ENCODE assay signal across 21 cellular contexts in the genomic region with DNA sequence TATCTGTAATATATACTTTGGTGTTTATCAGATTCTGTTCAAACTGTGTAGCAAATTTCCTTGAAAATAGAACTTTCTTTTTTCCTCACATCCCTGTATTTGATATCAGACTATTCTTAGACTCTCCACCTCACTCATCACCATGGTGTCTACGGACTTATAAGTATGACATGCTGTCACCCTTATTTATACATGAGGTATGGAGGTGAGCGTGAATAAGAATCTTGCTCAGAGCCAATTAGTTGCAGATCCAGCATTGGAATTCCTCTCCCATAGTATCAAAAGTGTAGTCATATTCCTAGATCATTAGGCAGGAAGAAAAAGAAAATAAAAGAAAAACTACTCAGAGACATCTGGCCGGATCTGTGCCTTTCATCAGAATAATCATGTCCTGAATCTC. TPM values are rescaled to one million over a fixed set of nuclear protein-coding genes. Genes with fewer than 3 reads are reported as not detected.
DNase-seq lines count a peak whose midpoint lies in the region; ATAC-seq and TF ChIP-seq lines count a peak whose summit lies in the region.
"Had no signal": no experiment of that assay in that cellular context is flagged by ENCODE, and none has a peak within 500 bp of the region (broad histone marks: within the 10 kb centered on the region; RNA-seq: fewer than 3 reads in every experiment).

No MANE protein-coding gene starts in this region.

- no peak overlapping the region for H2AFZ ChIP-seq in HCT116 (ENCODE audit: low read depth, low read length, poor library complexity, severe bottlenecking)

- intact Hi-C loops in HCT116 (cut with micrococcal nuclease): loop anchor here (10.0 kb wide), 1 partner anchor 568 kb away; no protein-coding TSS in a partner anchor
- intact Hi-C loops in ascending aorta (cut with DNase I): loop anchor here (5.0 kb wide), 1 partner anchor 561 kb away; no protein-coding TSS in a partner anchor
- intact Hi-C loops in stomach (cut with DNase I; ENCODE audit: low total_unique reads): no loop called here

- peaks cover 4% of the 10 kb centered on the region for H3K79me2 ChIP-seq in HCT116 (ENCODE audit: insufficient read depth, low read length)

- no peaks in the 10 kb centered on the region for H4K20me1 ChIP-seq in HCT116 (ENCODE audit: insufficient read depth)

- RAD21 ChIA-PET in HCT116 (lab: Charles Lee; ENCODE audit: low non-redundant PET in 1 of 2, low total read pairs in 2 of 2, uncharacterized antibody in 2 of 2, unreplicated experiment in 2 of 2): no interaction called here

- TF ChIP-seq EP300 in stomach (IDR thresholded peaks at IDR 0.05): no peak

- peaks cover 2% of the 10 kb centered on the region for H3K9me3 Mint-ChIP-seq in progenitor cell of endocrine pancreas (ENCODE audit: low read depth)
- H3K9me3 Mint-ChIP-seq: activated naive CD8-positive, alpha-beta T cell treated with anti-CD3 and anti-CD28 coated beads, Interleukin-2, amount 50 U/mL, for 24 hours; activated T-helper 2 cell treated with anti-CD3 and anti-CD28 coated beads, Interferon-gamma antibody, Interleukin-2, Interleukin-4, amounts not matched to agents 10 μg/mL and 5 μg/mL and 100 μg/mL, durations not matched to agents 14 hours and 24 hours and 36 hours had no signal

- ATAC-seq in HCT116: no peak
- ATAC-seq: activated naive CD8-positive, alpha-beta T cell treated with anti-CD3 and anti-CD28 coated beads, Interleukin-2, amount 50 U/mL, for 24 hours; left lobe of liver had no signal

- H3K4me3 Mint-ChIP-seq in progenitor cell of endocrine pancreas (ENCODE audit: low read depth): no peak overlapping the region
- H3K4me3 Mint-ChIP-seq: activated naive CD8-positive, alpha-beta T cell treated with anti-CD3 and anti-CD28 coated beads, Interleukin-2, amount 50 U/mL, for 24 hours had no signal

- DNase-seq in HCT116 (ENCODE audit: low read depth, low spot score): no peak
- no peak for DNase-seq in ascending aorta (ENCODE audit: low spot score in 2 of 2)
- DNase-seq in stomach: no peak
- no peak for DNase-seq in SW480 (ENCODE audit: low spot score)
- no peak for DNase-seq in NCI-H2171 (lab: John Stamatoyannopoulos, UW)
- no peak for DNase-seq in progenitor cell of endocrine pancreas (ENCODE audit: low spot score, unreplicated experiment)
- DNase-seq in NCI-H2081 (lab: John Stamatoyannopoulos, UW): no peak
- DNase-seq: activated CD4-positive, alpha-beta T cell treated with anti-CD3 and anti-CD28 coated beads for 48 hours; activated naive CD8-positive, alpha-beta T cell treated with anti-CD3 and anti-CD28 coated beads, Interleukin-2, amount 50 U/mL, for 24 hours; central memory CD4-positive, alpha-beta T cell; effector CD4-positive, alpha-beta T cell; NCI-H2081 treated with DMSO at 0.1 percent for 48 hours; NCI-H510A; occipital lobe; RPMI8226; stimulated activated CD4-positive, alpha-beta T cell treated with anti-CD3 and anti-CD28 coated beads, Interleukin-4, amount 100 ng/mL, for 1 hour had no signal

- TF ChIP-seq POLR2A in HCT116 (IDR thresholded peaks at IDR 0.05; ENCODE audit: borderline replicate concordance, extremely low read depth, insufficient read depth, insufficient read length) (no peak), stomach (IDR thresholded peaks at IDR 0.05) (no peak)

- H3K4me1 Mint-ChIP-seq in progenitor cell of endocrine pancreas (ENCODE audit: low read depth): peaks cover 18% of the 10 kb centered on the region
- H3K4me1 Mint-ChIP-seq: activated naive CD8-positive, alpha-beta T cell treated with anti-CD3 and anti-CD28 coated beads, Interleukin-2, amount 50 U/mL, for 24 hours had no signal

- POLR2A ChIA-PET in HCT116 (lab: Charles Lee): no interaction called here

- WGBS in stomach, 5 donors: 73 to 85% (median 75%) methylated on average over 3 of the region's 3 CpGs

- H3K4me1 ChIP-seq in HCT116 (ENCODE audit: control insufficient read depth in 1 of 2, insufficient read depth in 2 of 2, low read length in 2 of 2) (peaks cover 47 to 75% of the 10 kb centered on the region in 2 experiments), ascending aorta (peaks cover 16 to 36% of the 10 kb centered on the region in 2 donors), muscle layer of colon (ENCODE audit: insufficient read depth, low read length) (peaks cover 41% of the 10 kb centered on the region), stomach (peaks cover 16 to 75% (median 23%) of the 10 kb centered on the region in 4 donors)

- H3K9ac ChIP-seq in HCT116 (ENCODE audit: low read length) (no peak overlapping the region), muscle layer of colon (ENCODE audit: low read length) (no peak overlapping the region)
- H3K9ac ChIP-seq: KMS-11 had no signal

- H3K9me2 ChIP-seq in HCT116 (ENCODE audit: insufficient read depth): no peaks in the 10 kb centered on the region

- H3K4me3 ChIP-seq in HCT116 (replicated peaks in 1 of 2; ENCODE audit: low read depth in 1 of 2, low read length in 2 of 2) (no peak overlapping the region), ascending aorta (no peak overlapping the region), muscle layer of colon (ENCODE audit: low read depth in 1 of 2, low read length in 2 of 2) (no peak overlapping the region), stomach (no peak overlapping the region)
- H3K4me3 ChIP-seq: skin epidermis had no signal

- 0 out of 2 replicates have a peak overlapping the region, but pooled peaks have one; percentile 35 for H3K4me2 ChIP-seq in HCT116 (ENCODE audit: low read length)
- H3K4me2 ChIP-seq: KMS-11 had no signal

- H3K9me3 ChIP-seq in HCT116 (ENCODE audit: control insufficient read depth in 1 of 2, insufficient read depth in 1 of 2, low read depth in 1 of 2, low read length in 2 of 2) (no peaks in the 10 kb centered on the region), ascending aorta (no peaks in the 10 kb centered on the region), muscle layer of colon (ENCODE audit: low read length) (no peaks in the 10 kb centered on the region), stomach (no peaks in the 10 kb centered on the region)

- no peaks in the 10 kb centered on the region for H3K27me3 Mint-ChIP-seq in progenitor cell of endocrine pancreas
- H3K27me3 Mint-ChIP-seq: activated naive CD8-positive, alpha-beta T cell treated with anti-CD3 and anti-CD28 coated beads, Interleukin-2, amount 50 U/mL, for 24 hours had no signal

- no peak overlapping the region for H3K27ac Mint-ChIP-seq in progenitor cell of endocrine pancreas
- H3K27ac Mint-ChIP-seq: activated naive CD8-positive, alpha-beta T cell treated with anti-CD3 and anti-CD28 coated beads, Interleukin-2, amount 50 U/mL, for 24 hours; activated T-helper 2 cell treated with anti-CD3 and anti-CD28 coated beads, Interferon-gamma antibody, Interleukin-2, Interleukin-4, amounts not matched to agents 10 μg/mL and 5 μg/mL and 100 μg/mL, durations not matched to agents 14 hours and 24 hours and 36 hours had no signal

- H3K27me3 ChIP-seq in HCT116 (ENCODE audit: insufficient read depth, low read length): no peaks in the 10 kb centered on the region
- H3K27me3 ChIP-seq in ascending aorta: no peaks in the 10 kb centered on the region
- H3K27me3 ChIP-seq in muscle layer of colon (ENCODE audit: control insufficient read depth in 1 of 2, insufficient read depth in 2 of 2, low read length in 2 of 2): no peaks in the 10 kb centered on the region
- no peaks in the 10 kb centered on the region for H3K27me3 ChIP-seq in stomach

- H3K36me3 ChIP-seq in HCT116 (ENCODE audit: control insufficient read depth in 1 of 2, insufficient read depth in 2 of 2, low read length in 2 of 2) (no peaks in the 10 kb centered on the region), ascending aorta (no peaks in the 10 kb centered on the region), muscle layer of colon (ENCODE audit: insufficient read depth, low read length) (no peaks in the 10 kb centered on the region), stomach (no peaks in the 10 kb centered on the region)

- no TSS peak for BruUV-seq in HCT116 (replicated peaks; lab: Mats Ljungman, UMichigan)

- CTCF ChIA-PET in HCT116 (lab: Charles Lee): no interaction called here

- H3K36me3 Mint-ChIP-seq in progenitor cell of endocrine pancreas (ENCODE audit: insufficient read depth): no peaks in the 10 kb centered on the region

- H3K27ac ChIP-seq in HCT116 (ENCODE audit: low read depth, low read length) (no peak overlapping the region), ascending aorta (peak overlapping the region; percentile 74 to 83), muscle layer of colon (ENCODE audit: low read depth, low read length) (peak overlapping the region; percentile 16), stomach (peak overlapping the region in 4 of 5 donors; percentile 20 to 78 (median 63))
- H3K27ac ChIP-seq: KMS-11 had no signal

- TF ChIP-seq CTCF in HCT116 (IDR thresholded peaks at IDR 0.05 in 2 of 3, conservative IDR thresholded peaks at IDR 0.05 in 1 of 3; ENCODE audit: borderline replicate concordance in 1 of 3, insufficient read depth in 1 of 3, low read depth in 2 of 3, low read length in 2 of 3) (no peak), ascending aorta (IDR thresholded peaks at IDR 0.05) (no peak), stomach (IDR thresholded peaks at IDR 0.05) (no peak), progenitor cell of endocrine pancreas (IDR thresholded peaks at IDR 0.05; ENCODE audit: unreplicated experiment) (no peak)

- TF ChIP-seq RAD21 in HCT116 (IDR thresholded peaks at IDR 0.05; ENCODE audit: low read depth): no peak

TF ChIP-seq in HCT116, 20 proteins besides CTCF, POLR2A, EP300 and RAD21 (continues in another document):
- TF ChIP-seq EZH2phosphoT487 (IDR thresholded peaks at IDR 0.05; ENCODE audit: borderline replicate concordance) (no peak), EZH2 (IDR thresholded peaks at IDR 0.05) (no peak), ZFX (IDR thresholded peaks at IDR 0.05) (no peak)
- TF ChIP-seq, protein P1, sequence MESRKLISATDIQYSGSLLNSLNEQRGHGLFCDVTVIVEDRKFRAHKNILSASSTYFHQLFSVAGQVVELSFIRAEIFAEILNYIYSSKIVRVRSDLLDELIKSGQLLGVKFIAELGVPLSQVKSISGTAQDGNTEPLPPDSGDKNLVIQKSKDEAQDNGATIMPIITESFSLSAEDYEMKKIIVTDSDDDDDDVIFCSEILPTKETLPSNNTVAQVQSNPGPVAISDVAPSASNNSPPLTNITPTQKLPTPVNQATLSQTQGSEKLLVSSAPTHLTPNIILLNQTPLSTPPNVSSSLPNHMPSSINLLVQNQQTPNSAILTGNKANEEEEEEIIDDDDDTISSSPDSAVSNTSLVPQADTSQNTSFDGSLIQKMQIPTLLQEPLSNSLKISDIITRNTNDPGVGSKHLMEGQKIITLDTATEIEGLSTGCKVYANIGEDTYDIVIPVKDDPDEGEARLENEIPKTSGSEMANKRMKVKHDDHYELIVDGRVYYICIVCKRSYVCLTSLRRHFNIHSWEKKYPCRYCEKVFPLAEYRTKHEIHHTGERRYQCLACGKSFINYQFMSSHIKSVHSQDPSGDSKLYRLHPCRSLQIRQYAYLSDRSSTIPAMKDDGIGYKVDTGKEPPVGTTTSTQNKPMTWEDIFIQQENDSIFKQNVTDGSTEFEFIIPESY (IDR thresholded peaks at IDR 0.05; ENCODE audit: extremely low read depth, insufficient replicate concordance, low read length): no peak

RNA-seq across cellular contexts. Expression of a gene that starts 43.0 kb away (rescaled TPM):
- total RNA-seq in HCT116 (2021; ENCODE audit: unreplicated experiment) (64.1 TPM), ascending aorta (93.6 TPM), stomach (100 to 1,000 TPM in 1 of 5 donors, 10 to 100 TPM in 4; 14.8 to 100 (median 23.3) TPM), progenitor cell of endocrine pancreas (33.8 and 39.6 TPM in 2 replicates)
- polyA plus RNA-seq in HCT116 (2012): 86.8 and 90.6 TPM in 2 replicates
- 100 to 1,000 TPM in 1 of 3 donors, 10 to 100 TPM in 2; 80.6 to 102 (median 95.3) TPM for polyA plus RNA-seq in stomach
- total RNA-seq: activated T-helper 2 cell treated with anti-CD3 and anti-CD28 coated beads, Interferon-gamma antibody, Interleukin-2, Interleukin-4, amounts not matched to agents 10 μg/mL and 5 μg/mL and 100 μg/mL, durations not matched to agents 14 hours and 24 hours and 36 hours had no signal
